Comparison of ENCODE assay signal across 13 cellular contexts in the genomic region with DNA sequence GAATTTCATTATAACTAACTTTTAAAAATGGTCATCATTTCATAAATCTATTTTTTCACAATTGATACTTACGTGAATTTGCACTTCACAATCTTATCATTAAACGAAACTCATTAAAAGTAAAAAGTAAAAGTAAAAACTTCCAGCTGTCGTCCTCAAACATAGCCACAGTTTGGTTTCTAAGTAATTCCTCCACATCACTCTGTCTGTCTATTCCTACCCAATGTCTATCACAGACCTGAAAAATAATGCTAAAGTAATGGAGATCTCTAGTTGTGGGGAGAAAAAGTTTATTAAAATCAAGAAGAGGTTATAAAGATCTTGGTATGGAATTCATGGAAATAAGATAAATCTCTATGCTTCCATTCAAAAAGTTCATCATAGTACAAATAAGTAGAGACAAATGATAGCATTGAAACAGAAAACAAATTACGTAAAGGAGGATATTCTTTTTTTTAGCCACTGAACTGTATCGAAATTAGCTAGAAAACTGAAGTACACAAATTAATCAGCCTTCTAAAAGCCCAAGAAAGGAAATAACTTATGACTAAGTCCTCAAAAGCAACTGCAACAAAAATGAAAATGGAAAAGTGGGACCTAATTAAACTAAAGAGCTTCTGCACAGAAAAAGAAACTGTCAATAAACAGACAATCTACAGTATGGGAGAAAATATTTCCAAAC.
DNase-seq lines count a peak whose midpoint lies in the region; ATAC-seq, FAIRE-seq and TF ChIP-seq lines count a peak whose summit lies in the region.
"Had no signal": no experiment of that assay in that cellular context is flagged by ENCODE, and none has a peak within 500 bp of the region (broad histone marks: within the 10 kb centered on the region; RNA-seq: fewer than 3 reads in every experiment).

No MANE protein-coding gene starts in this region.

- FAIRE-seq in GM12878 (lab: Jason Lieb, UNC) (no peak), HepG2 (lab: Jason Lieb, UNC) (no peak)
- FAIRE-seq: astrocyte, small intestine had no signal

- BruUV-seq in GM12878 (replicated peaks; lab: Mats Ljungman, UMichigan) (no TSS peak), HepG2 (replicated peaks; lab: Mats Ljungman, UMichigan) (no TSS peak)

- H3K36me3 ChIP-seq in GM12878 (ENCODE audit: control insufficient read depth in 2 of 2, insufficient read depth in 2 of 2, low read length in 1 of 2) (no peaks in the 10 kb centered on the region), HepG2 (replicated peaks in 1 of 2; ENCODE audit: control insufficient read depth in 1 of 2, insufficient read depth in 2 of 2, low read length in 2 of 2) (no peaks in the 10 kb centered on the region), aorta (ENCODE audit: control insufficient read depth in 1 of 2, insufficient read depth in 2 of 2, low read length in 1 of 2) (no peaks in the 10 kb centered on the region), lower lobe of right lung (no peaks in the 10 kb centered on the region)

- RAD21 ChIA-PET in GM12878 (lab: Charles Lee; ENCODE audit: unreplicated experiment), result interaction anchor here (0.8 to 2.6 kb wide), 8 partner anchors 10 to 408 kb away, joined by 3 to 14 read pairs (median 4); no protein-coding TSS in a partner anchor

- H3K27ac ChIP-seq in GM12878 (ENCODE audit: control insufficient read depth, insufficient read depth) (no peak overlapping the region), HepG2 (ENCODE audit: extremely low read length, insufficient read depth, low read length) (no peak overlapping the region), aorta (ENCODE audit: low read depth in 1 of 2, low read length in 2 of 2) (no peak overlapping the region), lower lobe of right lung (no peak overlapping the region)
- H3K27ac ChIP-seq: KMS-11 had no signal

- TF ChIP-seq POLR2A in GM12878 (IDR thresholded peaks at IDR 0.05; ENCODE audit: low read depth, low read length) (no peak), HepG2 (IDR thresholded peaks at IDR 0.05; ENCODE audit: insufficient read depth in 1 of 2, low read depth in 2 of 2, low read length in 2 of 2) (no peak)

- H3K27me3 ChIP-seq in GM12878 (replicated peaks in 1 of 2; ENCODE audit: control insufficient read depth in 2 of 2, insufficient read depth in 2 of 2, low read length in 1 of 2), result no peaks in the 10 kb centered on the region
- H3K27me3 ChIP-seq in HepG2 (ENCODE audit: control insufficient read depth in 1 of 2, insufficient read depth in 2 of 2, low read length in 2 of 2), result no peaks in the 10 kb centered on the region
- no peaks in the 10 kb centered on the region for H3K27me3 ChIP-seq in aorta (ENCODE audit: control insufficient read depth in 1 of 2, insufficient read depth in 2 of 2, low read length in 1 of 2)
- H3K27me3 ChIP-seq in lower lobe of right lung (ENCODE audit: low read depth), result no peaks in the 10 kb centered on the region

- ATAC-seq in GM18502 (IDR thresholded peaks at IDR 0.05; ENCODE audit: poor library complexity, unreplicated experiment) (peak; percentile 60), HG03442 (IDR thresholded peaks at IDR 0.05; ENCODE audit: unreplicated experiment) (peak; percentile 78), GM12878 (peak; percentile 82), HepG2 (no peak), aorta (ENCODE audit: low FRiP score) (no peak), lower lobe of right lung (no peak)

- CTCF ChIA-PET in GM12878 (lab: Yijun Ruan, JAX), result interaction anchor here (0.6 to 9.6 kb wide), 14 partner anchors 13 to 414 kb away, joined by 3 to 171 read pairs (median 4); no protein-coding TSS in a partner anchor
- CTCF ChIA-PET in HepG2 (lab: Yijun Ruan, JAX; ENCODE audit: low intra/inter-chr PET ratio, low total read pairs), result no interaction called here

- no peak overlapping the region for H3K9ac ChIP-seq in GM12878 (ENCODE audit: control insufficient read depth, insufficient read depth, low read length)
- no peak overlapping the region for H3K9ac ChIP-seq in HepG2 (ENCODE audit: insufficient read depth, low read depth, low read length)
- H3K9ac ChIP-seq: KMS-11 had no signal

- H3K4me3 ChIP-seq in GM12878 (no peak overlapping the region; the same call in 1 of the 2 replicates), HepG2 (replicated peaks in 1 of 3; ENCODE audit: insufficient read depth in 1 of 3, low read depth in 2 of 3, low read length in 3 of 3) (no peak overlapping the region), aorta (ENCODE audit: low read length in 2 of 2) (no peak overlapping the region), lower lobe of right lung (no peak overlapping the region)
- H3K4me3 ChIP-seq: lung had no signal

- no peak for TF ChIP-seq CTCF in GM20000 (IDR thresholded peaks at IDR 0.05; ENCODE audit: extremely low read depth, missing control alignments)
- TF ChIP-seq CTCF in GM12878 (IDR thresholded peaks at IDR 0.05 in 2 of 3, conservative IDR thresholded peaks at IDR 0.05 in 1 of 3; ENCODE audit: control insufficient read depth in 2 of 3, extremely low read depth in 1 of 3, insufficient read depth in 1 of 3, low read depth in 3 of 3, low read length in 3 of 3), result no peak
- no peak for TF ChIP-seq CTCF in HepG2 (CRISPR knock-in tag; IDR thresholded peaks at IDR 0.05)
- TF ChIP-seq CTCF in lower lobe of right lung (IDR thresholded peaks at IDR 0.05), result no peak

- no peak overlapping the region for H2AFZ ChIP-seq in GM12878 (ENCODE audit: control insufficient read depth, low read depth, low read length)
- no peak overlapping the region for H2AFZ ChIP-seq in HepG2 (ENCODE audit: low read length)

- peak overlapping the region; percentile 38; the same call in 1 of the 2 replicates for H3K4me2 ChIP-seq in GM12878 (ENCODE audit: control insufficient read depth, insufficient read depth)
- H3K4me2 ChIP-seq in HepG2 (ENCODE audit: low read depth, low read length), result no peak overlapping the region
- H3K4me2 ChIP-seq: KMS-11 had no signal

- in situ Hi-C loops in GM12878 (cut with MboI), result loop anchor here (5.0 kb wide), 1 partner anchor 387 kb away; no protein-coding TSS in a partner anchor
- in situ Hi-C loops in HepG2 (cut with HindIII; ENCODE audit: extremely low pct_ligation_motif_present, low pct_unique_long_range_greater_than_20kb), result no loop called here

- H3K79me2 ChIP-seq in GM12878 (ENCODE audit: control insufficient read depth, insufficient read depth, low read length) (no peaks in the 10 kb centered on the region), HepG2 (ENCODE audit: insufficient read depth, low read length) (no peaks in the 10 kb centered on the region)

- DNase-seq in GM20000 (ENCODE audit: low spot score) (peak; percentile 21), GM12878 (ENCODE audit: low read depth, low spot score) (peak; percentile 55), HepG2 (ENCODE audit: low spot score) (no peak), aorta (no peak), lower lobe of right lung (no peak)
- DNase-seq: NCI-H1694 treated with DMSO at 0.1 percent for 48 hours, small intestine, substantia nigra had no signal

- TF ChIP-seq EP300 in GM12878 (IDR thresholded peaks at IDR 0.05; ENCODE audit: borderline replicate concordance in 1 of 2, control insufficient read depth in 1 of 2, low read depth in 2 of 2, low read length in 2 of 2) (peak; percentile 42 to 55; a peak in 2 of 4 replicates), HepG2 (IDR thresholded peaks at IDR 0.05; ENCODE audit: low read depth in 2 of 2, low read length in 2 of 2) (no peak), HepG2 (CRISPR knock-in tag; IDR thresholded peaks at IDR 0.05; ENCODE audit: borderline replicate concordance) (no peak)

- SMC1A ChIA-PET in GM12878 (lab: Charles Lee; ENCODE audit: uncharacterized antibody, unreplicated experiment), result interaction anchor here (0.6 to 7.2 kb wide), 13 partner anchors 9 to 409 kb away, joined by 3 to 77 read pairs (median 3); no protein-coding TSS in a partner anchor

- TF ChIP-seq RAD21 in GM12878 (IDR thresholded peaks at IDR 0.05; ENCODE audit: insufficient read depth, low read depth, low read length) (no peak), HepG2 (CRISPR knock-in tag; IDR thresholded peaks at IDR 0.05) (no peak)

- intact Hi-C loops in GM12878 (cut with micrococcal nuclease; ENCODE audit: unreplicated experiment) (loop anchor here (5.0 kb wide), 2 partner anchors 88 to 312 kb away; no protein-coding TSS in a partner anchor), HepG2 (cut with micrococcal nuclease; ENCODE audit: unreplicated experiment) (no loop called here), aorta (cut with DNase I) (loop anchor here in 1 of 2 donors (10.0 kb wide), 3 partner anchors 51 to 409 kb away; no protein-coding TSS in a partner anchor), lower lobe of right lung (cut with DNase I) (loop anchor here (10.0 kb wide), 1 partner anchor 409 kb away; no protein-coding TSS in a partner anchor)

- no peaks in the 10 kb centered on the region for H3K4me1 ChIP-seq in GM12878 (ENCODE audit: control insufficient read depth, insufficient read depth, low read length)
- no peaks in the 10 kb centered on the region; the same call in 1 of the 2 replicates for H3K4me1 ChIP-seq in HepG2 (ENCODE audit: insufficient read depth, low read length)
- H3K4me1 ChIP-seq in aorta (ENCODE audit: control insufficient read depth in 1 of 2, insufficient read depth in 2 of 2, low read length in 2 of 2), result no peaks in the 10 kb centered on the region
- H3K4me1 ChIP-seq in lower lobe of right lung, result peaks cover 8% of the 10 kb centered on the region

- H4K20me1 ChIP-seq in GM12878 (ENCODE audit: control insufficient read depth, insufficient read depth), result no peaks in the 10 kb centered on the region
- no peaks in the 10 kb centered on the region for H4K20me1 ChIP-seq in HepG2 (ENCODE audit: insufficient read depth, low read length)

- H3K9me3 ChIP-seq in GM12878 (replicated peaks; ENCODE audit: control insufficient read depth, insufficient read depth, low read length) (no peaks in the 10 kb centered on the region), HepG2 (ENCODE audit: low read length) (no peaks in the 10 kb centered on the region), aorta (ENCODE audit: control insufficient read depth, low read length) (no peaks in the 10 kb centered on the region), lower lobe of right lung (no peaks in the 10 kb centered on the region)

- 2% methylated on average over 5 of the region's 5 CpGs for WGBS in GM12878 (ENCODE audit: insufficient coverage, insufficient replicate concordance, low lambda C conversion rate, missing lambda C conversion rate)
- 21% methylated on average over 5 of the region's 5 CpGs for WGBS in HepG2 (ENCODE audit: low lambda C conversion rate)
- WGBS in aorta, 2 donors, result 56 to 66% methylated on average over 5 of the region's 5 CpGs

- POLR2A ChIA-PET in GM12878 (lab: Charles Lee) (interaction anchor here (1.1 kb wide), 1 partner anchor 86 kb away, joined by 3 read pairs; no protein-coding TSS in a partner anchor), HepG2 (lab: Yijun Ruan, JAX) (no interaction called here)

TF ChIP-seq in GM12878, 131 proteins besides CTCF, POLR2A, EP300 and RAD21 (continues in another document):
- TF ChIP-seq BHLHE40 (IDR thresholded peaks at IDR 0.05; ENCODE audit: borderline replicate concordance in 1 of 2, low read depth in 2 of 2, low read length in 1 of 2), result peak in 1 of 2 experiments; percentile 15; a peak in 1 of 4 replicates

TF ChIP-seq in HepG2, 621 proteins besides CTCF, POLR2A, EP300 and RAD21 (continues in another document):
- TF ChIP-seq GATA4 (IDR thresholded peaks at IDR 0.05; ENCODE audit: borderline replicate concordance, low read depth), result no peak
- no peak for TF ChIP-seq ZNF552 (CRISPR knock-in tag; IDR thresholded peaks at IDR 0.05; ENCODE audit: borderline replicate concordance)
- no peak for TF ChIP-seq MIXL1 (CRISPR knock-in tag; IDR thresholded peaks at IDR 0.05)

Comparison
In these comparisons a context has a peak if more than half of its experiments do, and no peak if none do; other contexts are left out.
1. ATAC-seq: peak in GM18502 (single experiment), HG03442 (single experiment) and GM12878 (single experiment); none in HepG2 (single experiment), aorta (single experiment) and lower lobe of right lung (0 of 2).
2. DNase-seq: peak in GM20000 (single experiment) and GM12878 (single experiment); none in HepG2 (single experiment), aorta (0 of 2) and lower lobe of right lung (single experiment).